ENCODE assay signal across 1 cellular context in genomic region chr14:24390696-24391468, GRCh38.
TF ChIP-seq lines count a peak whose summit lies in the region.

No MANE protein-coding gene starts in this region.

TF ChIP-seq in A549, 52 proteins besides CTCF, POLR2A, EP300 and RAD21:
- TF ChIP-seq NPAS2 (CRISPR knock-in tag; IDR thresholded peaks at IDR 0.05; ENCODE audit: borderline replicate concordance), result no peak
- no peak for TF ChIP-seq KDM1A (IDR thresholded peaks at IDR 0.05; ENCODE audit: low read depth)
